Comparison of ENCODE assay signal across 21 cellular contexts in genomic region chr4:77355731-77356130, GRCh38.
DNase-seq lines count a peak whose midpoint lies in the region; ATAC-seq and TF ChIP-seq lines count a peak whose summit lies in the region.
"Had no signal": no experiment of that assay in that cellular context is flagged by ENCODE, and none has a peak within 500 bp of the region (broad histone marks: within the 10 kb centered on the region; RNA-seq: fewer than 3 reads in every experiment).

No MANE protein-coding gene starts in this region.

- no peak overlapping the region for H3K4me3 ChIP-seq in breast epithelium
- H3K4me3 ChIP-seq in mammary epithelial cell (replicated peaks in 1 of 3; ENCODE audit: insufficient read depth in 1 of 3, low read depth in 2 of 3, low read length in 3 of 3): no peak overlapping the region
- H3K4me3 ChIP-seq in body of pancreas: no peak overlapping the region
- H3K4me3 ChIP-seq: BLaER1 treated with 17β-estradiol and CSF1 and Interleukin-3, amounts not matched to agents 10 nM and 100 nM; GM12878 had no signal

- H3K27ac Mint-ChIP-seq in MCF 10A (ENCODE audit: low read depth, unreplicated experiment): peak overlapping the region; percentile 20
- H3K27ac Mint-ChIP-seq: CD8-positive, alpha-beta T cell; HFFc6 had no signal

- 66% methylated on average over 2 of the region's 2 CpGs for WGBS in mammary epithelial cell (ENCODE audit: low coverage, missing lambda C conversion rate)
- 83% methylated on average over 2 of the region's 2 CpGs for WGBS in body of pancreas, 2 donors

- ATAC-seq in foreskin keratinocyte (peak; percentile 39), body of pancreas (no peak)
- ATAC-seq: CD8-positive, alpha-beta T cell; GM12878; HCT116; HepG2 had no signal

- DNase-seq in MCF 10A (ENCODE audit: unreplicated experiment): no peak
- DNase-seq in breast epithelium (ENCODE audit: low spot score in 2 of 2): no peak
- peak; percentile 52 for DNase-seq in mammary epithelial cell
- peak in 1 of 2 donors; percentile 78 for DNase-seq in foreskin keratinocyte
- DNase-seq in activated T-cell treated with anti-CD3 and anti-CD28 coated beads, Interleukin-2, amount 50 U/mL, for 48 hours: no peak
- no peak for DNase-seq in body of pancreas
- no peak for DNase-seq in cortex of kidney (lab: John Stamatoyannopoulos, UW)
- no peak for DNase-seq in amniotic stem cell (lab: John Stamatoyannopoulos, UW)
- DNase-seq: 8988T; Calu3; CD8-positive, alpha-beta T cell; DMS 273 treated with DMSO at 0.1 percent for 48 hours; DND-41; EL; GOT3; H7; HFFc6 had no signal

- H3K27me3 ChIP-seq in breast epithelium (no peaks in the 10 kb centered on the region), mammary epithelial cell (ENCODE audit: insufficient read depth, low read length) (no peaks in the 10 kb centered on the region), foreskin keratinocyte (peaks cover 10% of the 10 kb centered on the region), body of pancreas (no peaks in the 10 kb centered on the region)
- H3K27me3 ChIP-seq: BLaER1 treated with 17β-estradiol and CSF1 and Interleukin-3, amounts not matched to agents 10 nM and 100 nM had no signal

- H3K9me3 ChIP-seq in breast epithelium: no peaks in the 10 kb centered on the region
- H3K9me3 ChIP-seq in mammary epithelial cell (replicated peaks; ENCODE audit: insufficient read depth, low read length): no peaks in the 10 kb centered on the region
- H3K9me3 ChIP-seq in body of pancreas: no peaks in the 10 kb centered on the region
- H3K9me3 ChIP-seq: BLaER1 treated with 17β-estradiol and CSF1 and Interleukin-3, amounts not matched to agents 10 nM and 100 nM had no signal

- intact Hi-C loops in MCF 10A (cut with micrococcal nuclease): no loop called here
- intact Hi-C loops in breast epithelium (cut with DNase I; ENCODE audit: low total_unique reads): no loop called here
- intact Hi-C loops in mammary epithelial cell (cut with micrococcal nuclease): loop anchor here (10.0 kb wide), 1 partner anchor 281 kb away; the partner anchor contains the start of gene CCNI
- intact Hi-C loops in body of pancreas (cut with DNase I): loop anchor here (5.0 kb wide), 1 partner anchor 113 kb away; no protein-coding TSS in a partner anchor

- H3K27me3 Mint-ChIP-seq in MCF 10A (ENCODE audit: insufficient read depth, unreplicated experiment): no peaks in the 10 kb centered on the region

- no TSS peak for BruUV-seq in MCF 10A (replicated peaks; lab: Mats Ljungman, UMichigan)
- BruUV-seq in mammary epithelial cell (replicated peaks; lab: Mats Ljungman, UMichigan): no TSS peak

- no peak overlapping the region for H2AFZ ChIP-seq in mammary epithelial cell (ENCODE audit: low read depth, low read length)

- no peak overlapping the region for H3K9ac ChIP-seq in mammary epithelial cell (ENCODE audit: insufficient read depth, low read length)

- H3K4me2 ChIP-seq in mammary epithelial cell (ENCODE audit: insufficient read depth, low read depth, low read length): no peak overlapping the region

- H3K4me1 ChIP-seq in breast epithelium: no peaks in the 10 kb centered on the region
- H3K4me1 ChIP-seq in mammary epithelial cell (ENCODE audit: insufficient read depth, low read length): peaks cover 10% of the 10 kb centered on the region
- peaks cover under 1% of the 10 kb centered on the region for H3K4me1 ChIP-seq in foreskin keratinocyte
- H3K4me1 ChIP-seq in body of pancreas: no peaks in the 10 kb centered on the region

- CTCF ChIA-PET in MCF 10A (lab: Yijun Ruan, JAX): interaction anchor here (1.0 to 14.2 kb wide), 4 partner anchors 47 to 116 kb away, joined by 3 to 420 read pairs (median 111); no protein-coding TSS in a partner anchor
- CTCF ChIA-PET in mammary epithelial cell (lab: Charles Lee; ENCODE audit: low non-redundant PET): no interaction called here

- H3K79me2 ChIP-seq in mammary epithelial cell (ENCODE audit: insufficient read depth, low read length): no peaks in the 10 kb centered on the region

- dilution Hi-C loops in mammary epithelial cell (cut with HindIII; ENCODE audit: low sequenced_read_pairs): no loop called here

- no peaks in the 10 kb centered on the region for H3K36me3 ChIP-seq in breast epithelium
- no peaks in the 10 kb centered on the region for H3K36me3 ChIP-seq in mammary epithelial cell (ENCODE audit: insufficient read depth, low read length)
- no peaks in the 10 kb centered on the region for H3K36me3 ChIP-seq in body of pancreas (replicated peaks in 1 of 2; ENCODE audit: insufficient read depth in 1 of 2, low read depth in 2 of 2)
- H3K36me3 ChIP-seq: BLaER1 treated with 17β-estradiol and CSF1 and Interleukin-3, amounts not matched to agents 10 nM and 100 nM had no signal

- H3K9me3 Mint-ChIP-seq in MCF 10A (ENCODE audit: unreplicated experiment): no peaks in the 10 kb centered on the region
- H3K9me3 Mint-ChIP-seq: CD8-positive, alpha-beta T cell; HFFc6 had no signal

- H3K4me3 Mint-ChIP-seq in MCF 10A (ENCODE audit: unreplicated experiment): no peak overlapping the region
- H3K4me3 Mint-ChIP-seq: CD8-positive, alpha-beta T cell; HFFc6 had no signal

- in situ Hi-C loops in mammary epithelial cell (cut with MboI; ENCODE audit: low sequenced_read_pairs in 2 of 2): loop anchor here (5.0 kb wide), 1 partner anchor 113 kb away; no protein-coding TSS in a partner anchor

- TF ChIP-seq CTCF in MCF 10A (IDR thresholded peaks at IDR 0.05; ENCODE audit: unreplicated experiment): no peak
- no peak for TF ChIP-seq CTCF in breast epithelium (IDR thresholded peaks at IDR 0.05)
- TF ChIP-seq CTCF in mammary epithelial cell (conservative IDR thresholded peaks at IDR 0.05 in 1 of 2, IDR thresholded peaks at IDR 0.05 in 1 of 2; ENCODE audit: extremely low read depth in 1 of 2, insufficient read depth in 1 of 2, low read depth in 1 of 2, low read length in 2 of 2): no peak
- TF ChIP-seq CTCF in foreskin keratinocyte (conservative IDR thresholded peaks at IDR 0.05): no peak
- no peak for TF ChIP-seq CTCF in body of pancreas (IDR thresholded peaks at IDR 0.05)

- H3K27ac ChIP-seq in breast epithelium: no peak overlapping the region
- H3K27ac ChIP-seq in mammary epithelial cell (ENCODE audit: insufficient read depth, low read depth, low read length): no peak overlapping the region
- H3K27ac ChIP-seq in foreskin keratinocyte: no peak overlapping the region
- H3K27ac ChIP-seq in body of pancreas: no peak overlapping the region

- peaks cover 6% of the 10 kb centered on the region for H3K4me1 Mint-ChIP-seq in MCF 10A (ENCODE audit: insufficient read depth, unreplicated experiment)

- H3K36me3 Mint-ChIP-seq in MCF 10A (ENCODE audit: insufficient read depth, unreplicated experiment): no peaks in the 10 kb centered on the region
- H3K36me3 Mint-ChIP-seq: CD8-positive, alpha-beta T cell had no signal

- H4K20me1 ChIP-seq in mammary epithelial cell (ENCODE audit: insufficient read depth, low read length): no peaks in the 10 kb centered on the region
- H4K20me1 ChIP-seq: BLaER1 treated with 17β-estradiol and CSF1 and Interleukin-3, amounts not matched to agents 10 nM and 100 nM had no signal

- POLR2A ChIA-PET in MCF 10A (lab: Yijun Ruan, JAX): no interaction called here

- no peak for TF ChIP-seq POLR2A in breast epithelium (IDR thresholded peaks at IDR 0.05)
- TF ChIP-seq POLR2A in body of pancreas (IDR thresholded peaks at IDR 0.05): no peak

Comparison
In these comparisons a context has a peak if more than half of its experiments do, and no peak if none do; other contexts are left out.
1. intact Hi-C loops: an anchor here in mammary epithelial cell (10.0 kb wide) and body of pancreas (5.0 kb wide); none called in MCF 10A and breast epithelium.